ENCODE assay signal across 9 cellular contexts in the genomic region with DNA sequence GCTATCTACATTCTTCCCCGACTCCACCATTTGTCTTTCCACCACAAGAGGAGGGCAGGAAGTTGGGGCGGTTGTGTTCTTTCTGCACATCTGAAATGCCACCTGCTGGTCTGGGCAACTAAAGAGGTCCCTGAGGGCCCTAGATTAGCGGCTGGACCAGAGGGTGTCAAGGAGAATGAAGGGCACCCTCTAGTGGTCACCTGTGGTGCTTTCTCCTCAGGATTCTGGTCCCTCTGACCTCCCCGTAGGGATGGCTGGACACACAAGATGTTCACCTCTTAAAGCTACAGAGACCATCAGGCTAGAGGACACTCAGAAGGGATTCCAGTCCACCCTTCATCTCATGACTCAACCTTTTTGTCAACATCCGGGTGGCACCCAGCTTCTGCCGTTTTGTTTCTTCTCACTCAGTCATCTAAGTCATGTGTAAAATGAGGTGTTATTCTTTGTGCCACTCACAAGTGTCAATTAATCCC. TPM values are rescaled to one million over a fixed set of nuclear protein-coding genes. Genes with fewer than 3 reads are reported as not detected.
DNase-seq lines count a peak whose midpoint lies in the region; TF ChIP-seq lines count a peak whose summit lies in the region.
"Had no signal": no experiment of that assay in that cellular context is flagged by ENCODE, and none has a peak within 500 bp of the region (broad histone marks: within the 10 kb centered on the region; RNA-seq: fewer than 3 reads in every experiment).

No MANE protein-coding gene starts in this region.

- in situ Hi-C loops in ACHN (cut with HindIII; ENCODE audit: low pct_ligation_motif_present, low pct_unique_long_range_greater_than_20kb, low sequenced_read_pairs): no loop called here

- TF ChIP-seq CTCF in GM12865 (IDR thresholded peaks at IDR 0.05; ENCODE audit: insufficient read depth, low read depth, low read length, missing control alignments) (peak; percentile 83), LNCaP clone FGC (IDR thresholded peaks at IDR 0.05; ENCODE audit: control insufficient read depth, extremely low read depth, insufficient read depth) (peak; percentile 69), dorsolateral prefrontal cortex (IDR thresholded peaks at IDR 0.05 in 54 of 56, conservative IDR thresholded peaks at IDR 0.05 in 2 of 56; ENCODE audit: low read depth in 1 of 56, partially characterized antibody in 56 of 56) (peak in 53 of 56 donors; percentile 21 to 59 (median 46)), vagina (IDR thresholded peaks at IDR 0.05) (peak in 1 of 3 experiments; percentile 22)

- no peaks in the 10 kb centered on the region for H3K27me3 ChIP-seq in dorsolateral prefrontal cortex
- H3K27me3 ChIP-seq in vagina: no peaks in the 10 kb centered on the region

- peak; percentile 76 for DNase-seq in ACHN
- DNase-seq in GM12865 (ENCODE audit: low read depth): peak; percentile 96
- DNase-seq in LNCaP clone FGC (ENCODE audit: low read depth): peak; percentile 39
- DNase-seq in SW480 (ENCODE audit: low spot score): peak; percentile 65
- DNase-seq in dorsolateral prefrontal cortex: peak in 3 of 10 donors; percentile 7 to 36 (median 34)
- DNase-seq in myocyte (ENCODE audit: low read depth): peak; percentile 56
- DNase-seq in vagina (ENCODE audit: extremely low spot score in 2 of 2): no peak
- DNase-seq in occipital lobe (lab: John Stamatoyannopoulos, UW): no peak

- H3K4me3 ChIP-seq in GM12865 (ENCODE audit: low read depth, low read length) (peak overlapping the region; percentile 73), LNCaP clone FGC (ENCODE audit: low read depth, low read length) (no peak overlapping the region), dorsolateral prefrontal cortex (no peak overlapping the region), vagina (no peak overlapping the region)

- H3K9me3 ChIP-seq in vagina: no peaks in the 10 kb centered on the region

- intact Hi-C loops in dorsolateral prefrontal cortex (cut with DNase I): loop anchor here in 1 of 2 donors (5.0 kb wide), 1 partner anchor 40 kb away; no protein-coding TSS in a partner anchor
- intact Hi-C loops in vagina (cut with DNase I): no loop called here

- H3K4me1 ChIP-seq in vagina: no peaks in the 10 kb centered on the region

- TF ChIP-seq POLR2A in vagina (IDR thresholded peaks at IDR 0.05): no peak

- H3K27ac ChIP-seq in dorsolateral prefrontal cortex (no peak overlapping the region), vagina (no peak overlapping the region)

- no peaks in the 10 kb centered on the region for H3K36me3 ChIP-seq in vagina

RNA-seq across cellular contexts. Expression of gene SCIMP, which starts 2.9 kb away (rescaled TPM):
- total RNA-seq in dorsolateral prefrontal cortex: 1 to 10 TPM in 86 of 120 experiments, under 1 TPM in 31, not detected in 3; 0.20 to 7.8 (median 1.5) TPM
- not detected in 2 replicates for total RNA-seq in myocyte
- polyA plus RNA-seq in myocyte (2012): 0.16 TPM
- total RNA-seq in vagina: 2.2 TPM
- total RNA-seq in occipital lobe: 0.16 TPM
- total RNA-seq: pulmonary artery endothelial cell had no signal

RNA-seq across cellular contexts. Expression of gene RABEP1, which starts 44.5 kb away (rescaled TPM):
- total RNA-seq in dorsolateral prefrontal cortex (100 to 1,000 TPM in 49 of 120 experiments, 10 to 100 TPM in 71; 78.7 to 125 (median 97.7) TPM), myocyte (57.8 and 58.1 TPM in 2 replicates), vagina (33.4 TPM), occipital lobe (94.5 TPM)
- 28.8 TPM for polyA plus RNA-seq in myocyte (2012)

RNA-seq across cellular contexts. Expression of gene ZNF594, which starts 45.9 kb away (rescaled TPM):
- total RNA-seq in dorsolateral prefrontal cortex (10 to 100 TPM; 14.7 to 32.7 (median 20.5) TPM), myocyte (4.9 and 5.9 TPM in 2 replicates), vagina (13.8 TPM), occipital lobe (39.0 TPM)
- 2.0 TPM for polyA plus RNA-seq in myocyte (2012)

Comparison
In these comparisons a context has a peak if more than half of its experiments do, and no peak if none do; other contexts are left out.
1. DNase-seq: peak in ACHN (single experiment), GM12865 (single experiment), LNCaP clone FGC (single experiment), SW480 (single experiment) and myocyte (single experiment); none in vagina (0 of 2) and occipital lobe (single experiment).